16 cellular contexts compared by ENCODE assay signal in genomic region chr11:76119779-76120178, GRCh38.
DNase-seq lines count a peak whose midpoint lies in the region; ATAC-seq and TF ChIP-seq lines count a peak whose summit lies in the region.
"Had no signal": no experiment of that assay in that cellular context is flagged by ENCODE, and none has a peak within 500 bp of the region (broad histone marks: within the 10 kb centered on the region; RNA-seq: fewer than 3 reads in every experiment).

No MANE protein-coding gene starts in this region.

- H3K27me3 ChIP-seq in Peyer's patch, result no peaks in the 10 kb centered on the region
- no peaks in the 10 kb centered on the region for H3K27me3 ChIP-seq in esophagus squamous epithelium
- H3K27me3 ChIP-seq in lung (ENCODE audit: control insufficient read depth, insufficient read depth), result no peaks in the 10 kb centered on the region
- no peaks in the 10 kb centered on the region for H3K27me3 ChIP-seq in thyroid gland
- H3K27me3 ChIP-seq: ovary had no signal

- H3K4me3 ChIP-seq in Peyer's patch (no peak overlapping the region), esophagus squamous epithelium (no peak overlapping the region), lung (no peak overlapping the region), thyroid gland (replicated peaks in 1 of 3) (no peak overlapping the region)
- H3K4me3 ChIP-seq: ovary had no signal

- DNase-seq in Peyer's patch, result peak in 1 of 3 donors; percentile 50
- DNase-seq in esophagus squamous epithelium (lab: John Stamatoyannopoulos, UW), result no peak
- no peak for DNase-seq in lung (ENCODE audit: low spot score)
- peak; percentile 16 to 30 for DNase-seq in thyroid gland
- DNase-seq in D341Med (ENCODE audit: low spot score), result no peak
- no peak for DNase-seq in activated CD8-positive, alpha-beta memory T cell treated with anti-CD3 and anti-CD28 coated beads, Interleukin-2, amount 50 U/mL, for 48 hours
- no peak for DNase-seq in NCI-H2107 treated with DMSO at 0.1 percent for 48 hours (lab: John Stamatoyannopoulos, UW; ENCODE audit: unreplicated experiment)
- DNase-seq: activated naive CD8-positive, alpha-beta T cell treated with anti-CD3 and anti-CD28 coated beads for 36 hours; activated T-cell treated with anti-CD3 and anti-CD28 coated beads, Interleukin-2, amount 50 U/mL, for 4 hours; central memory CD4-positive, alpha-beta T cell; KG1; NCI-H1048; NCI-H82; ovary had no signal

- TF ChIP-seq CTCF in Peyer's patch (IDR thresholded peaks at IDR 0.05) (no peak), esophagus squamous epithelium (IDR thresholded peaks at IDR 0.05) (no peak), lung (IDR thresholded peaks at IDR 0.05; ENCODE audit: control extremely low read depth, extremely low read depth) (no peak), thyroid gland (IDR thresholded peaks at IDR 0.05) (no peak)

- TF ChIP-seq POLR2A in Peyer's patch (IDR thresholded peaks at IDR 0.05), result peak in 1 of 2 donors; percentile 12
- TF ChIP-seq POLR2A in esophagus squamous epithelium (IDR thresholded peaks at IDR 0.05), result no peak
- no peak for TF ChIP-seq POLR2A in thyroid gland (IDR thresholded peaks at IDR 0.05)

- peaks cover 0 to 4% (median 0%) of the 10 kb centered on the region in 3 donors for H3K36me3 ChIP-seq in Peyer's patch
- peaks cover 0 to 15% (median 0%) of the 10 kb centered on the region in 3 donors for H3K36me3 ChIP-seq in esophagus squamous epithelium
- peaks cover 0 to 2% of the 10 kb centered on the region in 2 donors for H3K36me3 ChIP-seq in lung (ENCODE audit: control insufficient read depth in 2 of 2, insufficient read depth in 2 of 2, low read length in 2 of 2)
- H3K36me3 ChIP-seq in thyroid gland, result no peaks in the 10 kb centered on the region
- H3K36me3 ChIP-seq: ovary had no signal

- H3K9me3 ChIP-seq in Peyer's patch (no peaks in the 10 kb centered on the region), esophagus squamous epithelium (no peaks in the 10 kb centered on the region), lung (ENCODE audit: control insufficient read depth in 2 of 2, insufficient read depth in 1 of 2, low read length in 1 of 2) (no peaks in the 10 kb centered on the region), thyroid gland (no peaks in the 10 kb centered on the region)
- H3K9me3 ChIP-seq: ovary had no signal

- H3K27ac ChIP-seq in Peyer's patch (peak overlapping the region in 3 of 4 donors; percentile 16 to 81 (median 62)), esophagus squamous epithelium (peak overlapping the region in 3 of 4 donors; percentile 14 to 45 (median 23)), lung (ENCODE audit: low read depth in 1 of 2, low read length in 1 of 2) (peak overlapping the region; percentile 0 to 54), thyroid gland (peak overlapping the region in 2 of 3 donors; percentile 36 to 64)
- H3K27ac ChIP-seq: ovary had no signal

- intact Hi-C loops in esophagus squamous epithelium (cut with DNase I), result no loop called here
- intact Hi-C loops in thyroid gland (cut with DNase I), result no loop called here

- ATAC-seq in lung (ENCODE audit: insufficient read depth, low FRiP score) (no peak), GM21529 (IDR thresholded peaks at IDR 0.05; ENCODE audit: unreplicated experiment) (no peak)
- ATAC-seq: activated T-cell treated with anti-CD3 and anti-CD28 coated beads, Interleukin-2, amount 50 U/mL, for 4 hours; stimulated activated effector memory CD8-positive, alpha-beta T cell treated with anti-CD3 and anti-CD28 coated beads, Interleukin-12 subunit alpha, Interleukin-12 subunit beta, amount 100 ng/mL, for 72 hours had no signal

- H3K4me1 ChIP-seq in Peyer's patch (peaks cover 0 to 20% (median 1%) of the 10 kb centered on the region in 4 donors), esophagus squamous epithelium (peaks cover 0 to 32% (median 11%) of the 10 kb centered on the region in 3 donors), lung (ENCODE audit: control insufficient read depth in 2 of 2, insufficient read depth in 2 of 2, low read length in 2 of 2) (peaks cover 9 to 20% of the 10 kb centered on the region in 2 donors), thyroid gland (peaks cover 24 to 37% of the 10 kb centered on the region in 2 donors)

- 62% methylated on average over 3 of the region's 4 CpGs for WGBS in esophagus squamous epithelium, 2 donors
- 31 to 54% methylated on average over 4 of the region's 4 CpGs for WGBS in lung, 2 donors
- 19 to 30% methylated on average over 4 of the region's 4 CpGs for WGBS in thyroid gland, 2 donors

Comparison
In these comparisons a context has a peak if more than half of its experiments do, and no peak if none do; other contexts are left out.
1. DNase-seq: peak in thyroid gland (2 of 2); none in esophagus squamous epithelium (single experiment), lung (single experiment), D341Med (single experiment), activated CD8-positive, alpha-beta memory T cell treated with anti-CD3 and anti-CD28 coated beads, Interleukin-2, amount 50 U/mL, for 48 hours (single experiment) and NCI-H2107 treated with DMSO at 0.1 percent for 48 hours (single experiment).
2. Peak in every context shown above with its lines, with median percentiles within 50 percentile points of each other: H3K27ac ChIP-seq.